ENCODE assay signal across 8 cellular contexts in genomic region chr6:32047855-32048766, GRCh38. TPM values are rescaled to one million over a fixed set of nuclear protein-coding genes. Genes with fewer than 3 reads are reported as not detected.
DNase-seq lines count a peak whose midpoint lies in the region; ATAC-seq lines count a peak whose summit lies in the region.

No MANE protein-coding gene starts in this region.

- H3K9me3 ChIP-seq in mesodermal cell (ENCODE audit: control insufficient read depth, low read length): no peaks in the 10 kb centered on the region

- CTCF ChIA-PET in activated CD8-positive, alpha-beta T cell treated with anti-CD3 and anti-CD28 coated beads, Interleukin-2, amount 10 ng/mL, durations not matched to agents 7 days and 5 days (lab: Charles Lee): interaction anchor here (0.9 to 1.7 kb wide), 3 partner anchors 15 to 33 kb away, joined by 3 to 6 read pairs (median 4); no protein-coding TSS in a partner anchor

- H3K4me1 ChIP-seq in mesodermal cell (ENCODE audit: control insufficient read depth, insufficient read depth, low read length, poor library complexity, severe bottlenecking): peaks cover 21% of the 10 kb centered on the region

- WGBS in mesodermal cell (ENCODE audit: insufficient coverage in 2 of 2), 2 experiments: 72 to 73% methylated on average over 42 of the region's 42 CpGs

- H3K4me1 Mint-ChIP-seq in activated CD8-positive, alpha-beta T cell treated with anti-CD3 and anti-CD28 coated beads, Interleukin-2, amount 10 ng/mL, durations not matched to agents 7 days and 5 days (ENCODE audit: low read depth): peaks cover 2% of the 10 kb centered on the region
- H3K4me1 Mint-ChIP-seq in effector memory CD8-positive, alpha-beta T cell (ENCODE audit: low read depth in 2 of 2): peaks cover 5 to 6% of the 10 kb centered on the region in 2 donors

- POLR2A ChIA-PET in activated CD8-positive, alpha-beta T cell treated with anti-CD3 and anti-CD28 coated beads, Interleukin-2, amount 10 ng/mL, durations not matched to agents 7 days and 5 days (lab: Charles Lee): no interaction called here

- H3K4me3 Mint-ChIP-seq in activated CD8-positive, alpha-beta T cell treated with anti-CD3 and anti-CD28 coated beads, Interleukin-2, amount 10 ng/mL, durations not matched to agents 7 days and 5 days: no peak overlapping the region
- no peak overlapping the region for H3K4me3 Mint-ChIP-seq in effector memory CD8-positive, alpha-beta T cell

- peak overlapping the region; percentile 92 for H3K27ac ChIP-seq in mesodermal cell (ENCODE audit: low read depth, low read length, severe bottlenecking)

- no peak overlapping the region for H3K27ac Mint-ChIP-seq in activated CD8-positive, alpha-beta T cell treated with anti-CD3 and anti-CD28 coated beads, Interleukin-2, amount 10 ng/mL, durations not matched to agents 7 days and 5 days
- peak overlapping the region in 1 of 2 donors; percentile 68 for H3K27ac Mint-ChIP-seq in effector memory CD8-positive, alpha-beta T cell

- H3K4me3 ChIP-seq in mesodermal cell (ENCODE audit: extremely low read depth, insufficient read depth, low read length, poor library complexity, severe bottlenecking): no peak overlapping the region

- ATAC-seq in activated CD8-positive, alpha-beta T cell treated with anti-CD3 and anti-CD28 coated beads, Interleukin-2, amount 10 ng/mL, durations not matched to agents 7 days and 5 days: peak; percentile 80
- peak; percentile 78 for ATAC-seq in effector memory CD8-positive, alpha-beta T cell (replicated peaks)
- ATAC-seq in GM19455 (IDR thresholded peaks at IDR 0.05; ENCODE audit: unreplicated experiment): no peak

- DNase-seq in NCI-H2196 (lab: John Stamatoyannopoulos, UW; ENCODE audit: unreplicated experiment) (peak; percentile 72), NCI-H2196 treated with DMSO at 0.1 percent for 48 hours (lab: John Stamatoyannopoulos, UW; ENCODE audit: unreplicated experiment) (no peak), NCI-H2227 treated with DMSO at 0.1 percent for 48 hours (lab: John Stamatoyannopoulos, UW) (peak; percentile 1)
- peak; percentile 74 for DNase-seq in activated CD8-positive, alpha-beta T cell treated with anti-CD3 and anti-CD28 coated beads, Interleukin-2, amount 10 ng/mL, durations not matched to agents 7 days and 5 days
- DNase-seq in effector memory CD8-positive, alpha-beta T cell: peak; percentile 67 to 73 (median 68)
- peak; percentile 49 to 52 for DNase-seq in stimulated activated CD8-positive, alpha-beta memory T cell treated with anti-CD3 and anti-CD28 coated beads, Interleukin-4, amount 100 ng/mL, for 1 hour (ENCODE audit: low read depth in 2 of 2, low spot score in 1 of 2)

- no peaks in the 10 kb centered on the region for H3K27me3 Mint-ChIP-seq in activated CD8-positive, alpha-beta T cell treated with anti-CD3 and anti-CD28 coated beads, Interleukin-2, amount 10 ng/mL, durations not matched to agents 7 days and 5 days (ENCODE audit: low read depth)
- peaks cover 5 to 30% of the 10 kb centered on the region in 2 donors for H3K27me3 Mint-ChIP-seq in effector memory CD8-positive, alpha-beta T cell

- no peaks in the 10 kb centered on the region for H3K36me3 ChIP-seq in mesodermal cell (ENCODE audit: control insufficient read depth, insufficient read depth, low read length)

- no peaks in the 10 kb centered on the region for H3K36me3 Mint-ChIP-seq in activated CD8-positive, alpha-beta T cell treated with anti-CD3 and anti-CD28 coated beads, Interleukin-2, amount 10 ng/mL, durations not matched to agents 7 days and 5 days (ENCODE audit: low read depth)
- no peaks in the 10 kb centered on the region for H3K36me3 Mint-ChIP-seq in effector memory CD8-positive, alpha-beta T cell (ENCODE audit: insufficient read depth)

- H3K9me3 Mint-ChIP-seq in activated CD8-positive, alpha-beta T cell treated with anti-CD3 and anti-CD28 coated beads, Interleukin-2, amount 10 ng/mL, durations not matched to agents 7 days and 5 days (ENCODE audit: insufficient read depth): no peaks in the 10 kb centered on the region
- no peaks in the 10 kb centered on the region for H3K9me3 Mint-ChIP-seq in effector memory CD8-positive, alpha-beta T cell

RNA-seq across cellular contexts. Expression of gene CYP21A2, which starts 9.9 kb away (rescaled TPM):
- total RNA-seq in activated CD8-positive, alpha-beta T cell treated with anti-CD3 and anti-CD28 coated beads, Interleukin-2, amount 10 ng/mL, durations not matched to agents 7 days and 5 days: not detected
- 0.26 TPM for polyA plus RNA-seq in mesodermal cell (2013, experiment 1 of 2)
- polyA plus RNA-seq in mesodermal cell (2013, experiment 2 of 2): not detected

RNA-seq across cellular contexts. Expression of gene C4B, which starts 33.5 kb away (rescaled TPM):
- total RNA-seq in activated CD8-positive, alpha-beta T cell treated with anti-CD3 and anti-CD28 coated beads, Interleukin-2, amount 10 ng/mL, durations not matched to agents 7 days and 5 days: 1 to 10 TPM; 2.9 to 3.5 TPM
- 5.2 TPM for polyA plus RNA-seq in mesodermal cell (2013, experiment 1 of 2)
- polyA plus RNA-seq in mesodermal cell (2013, experiment 2 of 2): 3.6 TPM
